Comparison of ENCODE assay signal across 8 cellular contexts in genomic region chr6:108074057-108074358, GRCh38. TPM values are rescaled to one million over a fixed set of nuclear protein-coding genes. Genes with fewer than 3 reads are reported as not detected.
DNase-seq lines count a peak whose midpoint lies in the region; ATAC-seq and TF ChIP-seq lines count a peak whose summit lies in the region.

No MANE protein-coding gene starts in this region.

- H3K27ac ChIP-seq in ACC112 (ENCODE audit: low read depth, low read length) (no peak overlapping the region), HUES6 (ENCODE audit: low read depth, low read length) (peak overlapping the region; percentile 7; the same call in 1 of the 2 replicates), mammary epithelial cell (ENCODE audit: insufficient read depth, low read depth, low read length) (peak overlapping the region; percentile 68), upper lobe of right lung (peak overlapping the region; percentile 89)

- H2AFZ ChIP-seq in ACC112 (ENCODE audit: low read length, unreplicated experiment) (peak overlapping the region; percentile 97), mammary epithelial cell (ENCODE audit: low read depth, low read length) (peak overlapping the region; percentile 95)

- intact Hi-C loops in mammary epithelial cell (cut with micrococcal nuclease) (no loop called here), upper lobe of right lung (cut with DNase I) (no loop called here)

- in situ Hi-C loops in mammary epithelial cell (cut with MboI; ENCODE audit: low sequenced_read_pairs in 2 of 2), result no loop called here

- H3K9ac ChIP-seq in HUES6 (ENCODE audit: low read length) (peak overlapping the region; percentile 92), mammary epithelial cell (ENCODE audit: insufficient read depth, low read length) (peak overlapping the region; percentile 58)

- no peaks in the 10 kb centered on the region for H3K36me3 ChIP-seq in ACC112 (ENCODE audit: insufficient read depth, low read length)
- H3K36me3 ChIP-seq in HUES6 (ENCODE audit: control insufficient read depth, insufficient read depth, low read length), result no peaks in the 10 kb centered on the region
- no peaks in the 10 kb centered on the region for H3K36me3 ChIP-seq in mammary epithelial cell (ENCODE audit: insufficient read depth, low read length)
- H3K36me3 ChIP-seq in upper lobe of right lung, result no peaks in the 10 kb centered on the region

- no peaks in the 10 kb centered on the region for H3K9me3 ChIP-seq in HUES6 (ENCODE audit: control insufficient read depth, insufficient read depth, low read depth, low read length)
- no peaks in the 10 kb centered on the region for H3K9me3 ChIP-seq in mammary epithelial cell (replicated peaks; ENCODE audit: insufficient read depth, low read length)
- no peaks in the 10 kb centered on the region for H3K9me3 ChIP-seq in upper lobe of right lung

- no peak for TF ChIP-seq CTCF in mammary epithelial cell (conservative IDR thresholded peaks at IDR 0.05 in 1 of 2, IDR thresholded peaks at IDR 0.05 in 1 of 2; ENCODE audit: extremely low read depth in 1 of 2, insufficient read depth in 1 of 2, low read depth in 1 of 2, low read length in 2 of 2)
- TF ChIP-seq CTCF in upper lobe of right lung (IDR thresholded peaks at IDR 0.05), result no peak

- H3K4me1 ChIP-seq in ACC112 (ENCODE audit: control insufficient read depth, insufficient read depth, low read length, unreplicated experiment), result peaks cover 12% of the 10 kb centered on the region
- H3K4me1 ChIP-seq in HUES6 (ENCODE audit: control insufficient read depth, insufficient read depth, low read length), result peaks cover 16% of the 10 kb centered on the region
- H3K4me1 ChIP-seq in mammary epithelial cell (ENCODE audit: insufficient read depth, low read length), result peaks cover 11% of the 10 kb centered on the region
- H3K4me1 ChIP-seq in upper lobe of right lung, result peaks cover 8% of the 10 kb centered on the region

- ATAC-seq in GM19397 (IDR thresholded peaks at IDR 0.05; ENCODE audit: unreplicated experiment), result peak; percentile 28
- peak; percentile 17 for ATAC-seq in memory B cell (ENCODE audit: low read depth)
- peak; percentile 64 for ATAC-seq in upper lobe of right lung

- no peaks in the 10 kb centered on the region for H4K20me1 ChIP-seq in mammary epithelial cell (ENCODE audit: insufficient read depth, low read length)

- WGBS in mammary epithelial cell (ENCODE audit: low coverage, missing lambda C conversion rate), result 0% methylated on average over 8 of the region's 12 CpGs

- peak overlapping the region; percentile 88 for H3K27ac Mint-ChIP-seq in memory B cell

- H3K27me3 Mint-ChIP-seq in memory B cell, result no peaks in the 10 kb centered on the region

- dilution Hi-C loops in mammary epithelial cell (cut with HindIII; ENCODE audit: low sequenced_read_pairs), result no loop called here

- DNase-seq in mammary epithelial cell (no peak), memory B cell (ENCODE audit: low spot score in 2 of 2) (no peak), upper lobe of right lung (no peak), AG20443 (ENCODE audit: low spot score) (no peak), OCI-M2 (lab: John Stamatoyannopoulos, UW; ENCODE audit: unreplicated experiment) (no peak)

- H3K4me1 Mint-ChIP-seq in memory B cell, result peaks cover 13% of the 10 kb centered on the region

- H3K4me2 ChIP-seq in mammary epithelial cell (ENCODE audit: insufficient read depth, low read depth, low read length), result peak overlapping the region; percentile 76

- H3K36me3 Mint-ChIP-seq in memory B cell, result peaks cover 2% of the 10 kb centered on the region

- H3K4me3 ChIP-seq in ACC112 (ENCODE audit: low read depth, low read length), result peak overlapping the region; percentile 95
- peak overlapping the region; percentile 83 for H3K4me3 ChIP-seq in HUES6 (ENCODE audit: low read depth, low read length)
- H3K4me3 ChIP-seq in mammary epithelial cell (replicated peaks in 1 of 3; ENCODE audit: insufficient read depth in 1 of 3, low read depth in 2 of 3, low read length in 3 of 3), result peak overlapping the region; percentile 68 to 86 (median 74)
- peak overlapping the region; percentile 94 for H3K4me3 ChIP-seq in upper lobe of right lung

- BruUV-seq in mammary epithelial cell (replicated peaks; lab: Mats Ljungman, UMichigan), result no TSS peak

- no peaks in the 10 kb centered on the region for H3K9me3 Mint-ChIP-seq in memory B cell

- H3K79me2 ChIP-seq in ACC112 (ENCODE audit: control insufficient read depth, insufficient read depth, low read length, unreplicated experiment) (peaks cover 10% of the 10 kb centered on the region), mammary epithelial cell (ENCODE audit: insufficient read depth, low read length) (peaks cover 25% of the 10 kb centered on the region)

- H3K27me3 ChIP-seq in ACC112 (ENCODE audit: insufficient read depth, low read length) (no peaks in the 10 kb centered on the region), HUES6 (ENCODE audit: control insufficient read depth, insufficient read depth, low read length) (no peaks in the 10 kb centered on the region), mammary epithelial cell (ENCODE audit: insufficient read depth, low read length) (no peaks in the 10 kb centered on the region), upper lobe of right lung (no peaks in the 10 kb centered on the region)

- CTCF ChIA-PET in mammary epithelial cell (lab: Charles Lee; ENCODE audit: low non-redundant PET), result no interaction called here

- H3K4me3 Mint-ChIP-seq in memory B cell, result peak overlapping the region; percentile 80

RNA-seq across cellular contexts. Expression of gene OSTM1, which starts 0.5 kb away (rescaled TPM):
- 10 to 100 TPM; 40.0 to 80.5 TPM for total RNA-seq in mammary epithelial cell
- 10.3 TPM for polyA plus RNA-seq in mammary epithelial cell
- polyA minus RNA-seq in mammary epithelial cell, result 19.4 TPM
- total RNA-seq in upper lobe of right lung, result 59.3 TPM
